In genomic region chr3:104519968-104520655, GRCh38 we compare ENCODE assay signal across 12 cellular contexts.
DNase-seq lines count a peak whose midpoint lies in the region; ATAC-seq and TF ChIP-seq lines count a peak whose summit lies in the region.
"Had no signal": no experiment of that assay in that cellular context is flagged by ENCODE, and none has a peak within 500 bp of the region (broad histone marks: within the 10 kb centered on the region; RNA-seq: fewer than 3 reads in every experiment).

No MANE protein-coding gene starts in this region.

- DNase-seq in fibroblast of pulmonary artery (ENCODE audit: low read depth) (peak; percentile 1), ovary (no peak), NCI-H146 treated with DMSO at 0.1 percent for 48 hours (lab: John Stamatoyannopoulos, UW; ENCODE audit: unreplicated experiment) (no peak), amniotic stem cell (lab: John Stamatoyannopoulos, UW) (no peak)
- DNase-seq in activated naive CD8-positive, alpha-beta T cell treated with anti-CD3 and anti-CD28 coated beads, Interleukin-2, amount 50 U/mL, for 24 hours, result no peak
- DNase-seq: anterior cingulate cortex; CD4-positive, alpha-beta memory T cell; occipital lobe had no signal

- no peak overlapping the region for H3K27ac ChIP-seq in ovary

- no peak for TF ChIP-seq EP300 in ovary (IDR thresholded peaks at IDR 0.05)

- no peaks in the 10 kb centered on the region for H3K9me3 Mint-ChIP-seq in activated naive CD8-positive, alpha-beta T cell treated with anti-CD3 and anti-CD28 coated beads, Interleukin-2, amount 50 U/mL, for 24 hours

- no peaks in the 10 kb centered on the region for H3K36me3 Mint-ChIP-seq in activated naive CD8-positive, alpha-beta T cell treated with anti-CD3 and anti-CD28 coated beads, Interleukin-2, amount 50 U/mL, for 24 hours (ENCODE audit: low read depth)
- H3K36me3 Mint-ChIP-seq: CD4-positive, alpha-beta memory T cell had no signal

- H3K9me3 ChIP-seq in ovary, result no peaks in the 10 kb centered on the region

- H3K27me3 Mint-ChIP-seq in activated naive CD8-positive, alpha-beta T cell treated with anti-CD3 and anti-CD28 coated beads, Interleukin-2, amount 50 U/mL, for 24 hours, result no peaks in the 10 kb centered on the region

- peaks cover 4% of the 10 kb centered on the region for H3K4me1 Mint-ChIP-seq in activated naive CD8-positive, alpha-beta T cell treated with anti-CD3 and anti-CD28 coated beads, Interleukin-2, amount 50 U/mL, for 24 hours

- no peak for TF ChIP-seq POLR2A in ovary (IDR thresholded peaks at IDR 0.05)

- no peaks in the 10 kb centered on the region for H3K4me1 ChIP-seq in ovary (ENCODE audit: insufficient read depth)

- H3K27me3 ChIP-seq in ovary, result no peaks in the 10 kb centered on the region

- WGBS in ovary, 3 donors, result 14 to 25% (median 24%) methylated on average over 3 of the region's 3 CpGs

- H3K4me3 ChIP-seq in fibroblast of pulmonary artery (replicated peaks; ENCODE audit: low read depth, low read length) (no peak overlapping the region), ovary (no peak overlapping the region)

- no peaks in the 10 kb centered on the region for H3K36me3 ChIP-seq in ovary

- intact Hi-C loops in ovary (cut with DNase I), result no loop called here

- TF ChIP-seq CTCF in fibroblast of pulmonary artery (IDR thresholded peaks at IDR 0.05; ENCODE audit: low read length, missing control alignments) (no peak), ovary (IDR thresholded peaks at IDR 0.05) (no peak)

- H3K27ac Mint-ChIP-seq in activated naive CD8-positive, alpha-beta T cell treated with anti-CD3 and anti-CD28 coated beads, Interleukin-2, amount 50 U/mL, for 24 hours, result no peak overlapping the region

- H3K4me3 Mint-ChIP-seq in activated naive CD8-positive, alpha-beta T cell treated with anti-CD3 and anti-CD28 coated beads, Interleukin-2, amount 50 U/mL, for 24 hours, result no peak overlapping the region
- H3K4me3 Mint-ChIP-seq: CD4-positive, alpha-beta memory T cell had no signal

- ATAC-seq in GM18498 (IDR thresholded peaks at IDR 0.05; ENCODE audit: unreplicated experiment), result peak; percentile 45
- peak; percentile 27 for ATAC-seq in GM21619 (IDR thresholded peaks at IDR 0.05; ENCODE audit: unreplicated experiment)
- peak; percentile 40 for ATAC-seq in HG03432 (IDR thresholded peaks at IDR 0.05; ENCODE audit: unreplicated experiment)
- no peak for ATAC-seq in activated naive CD8-positive, alpha-beta T cell treated with anti-CD3 and anti-CD28 coated beads, Interleukin-2, amount 50 U/mL, for 24 hours
- ATAC-seq: activated CD4-positive, CD25-positive, alpha-beta regulatory T cell treated with anti-CD3 and anti-CD28 coated beads, Interleukin-2, amount 50 U/mL, for 24 hours had no signal
